Comparison of ENCODE assay signal across 19 cellular contexts in the genomic region with DNA sequence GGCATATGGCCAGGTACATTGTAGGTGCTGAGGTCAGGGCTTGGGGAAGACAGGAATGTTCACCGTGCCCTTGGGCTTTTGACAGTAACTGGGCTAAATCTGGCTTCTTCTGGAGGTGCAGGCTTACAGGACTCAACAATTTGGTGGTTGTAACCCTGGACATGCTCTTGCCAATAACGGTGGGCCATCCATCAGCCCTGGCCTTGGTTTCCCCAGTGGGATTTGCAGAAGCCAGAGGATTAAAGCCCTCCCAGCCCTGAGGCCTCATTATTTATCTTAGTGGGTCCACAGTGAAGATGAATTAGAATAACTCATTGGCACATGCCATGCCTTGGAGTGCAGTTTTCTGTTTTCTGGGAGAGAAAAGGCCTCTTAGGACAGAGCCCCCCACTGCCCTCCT. TPM values are rescaled to one million over a fixed set of nuclear protein-coding genes. Genes with fewer than 3 reads are reported as not detected.
DNase-seq lines count a peak whose midpoint lies in the region; ATAC-seq and TF ChIP-seq lines count a peak whose summit lies in the region.
"Had no signal": no experiment of that assay in that cellular context is flagged by ENCODE, and none has a peak within 500 bp of the region (broad histone marks: within the 10 kb centered on the region; RNA-seq: fewer than 3 reads in every experiment).

No MANE protein-coding gene starts in this region.

- peak overlapping the region; percentile 31; the same call in 1 of the 2 replicates for H3K23ac ChIP-seq in IMR-90 (ENCODE audit: low read depth, low read length)

- H4K5ac ChIP-seq in IMR-90 (ENCODE audit: low read depth, low read length), result no peak overlapping the region

- H3K14ac ChIP-seq in IMR-90 (replicated peaks; ENCODE audit: low read depth, low read length), result peak overlapping the region; percentile 10; the same call in 1 of the 2 replicates

- H2AFZ ChIP-seq in IMR-90 (replicated peaks; ENCODE audit: low read length, poor library complexity), result no peak overlapping the region

- POLR2A ChIA-PET in IMR-90 (lab: Charles Lee; ENCODE audit: unreplicated experiment), result no interaction called here

- no peak overlapping the region; the same call in 1 of the 2 replicates for H3K9ac ChIP-seq in IMR-90 (ENCODE audit: low read depth, low read length)

- no peak overlapping the region for H2BK5ac ChIP-seq in IMR-90 (ENCODE audit: low read depth, low read length, poor library complexity, severe bottlenecking)

- H2AK5ac ChIP-seq in IMR-90 (ENCODE audit: low read depth, low read length), result peak overlapping the region; percentile 48

- intact Hi-C loops in CD14-positive monocyte (cut with micrococcal nuclease) (no loop called here), IMR-90 (cut with micrococcal nuclease) (no loop called here), body of pancreas (cut with DNase I) (no loop called here)

- no peak overlapping the region for H3K27ac ChIP-seq in IMR-90 (ENCODE audit: insufficient read depth, low read length)
- no peak overlapping the region for H3K27ac ChIP-seq in body of pancreas
- H3K27ac ChIP-seq: gastroesophageal sphincter, lower lobe of right lung, thyroid gland had no signal

- H3K4me3 ChIP-seq in IMR-90 (ENCODE audit: insufficient read depth, low read depth, low read length), result no peak overlapping the region
- H3K4me3 ChIP-seq in body of pancreas, result no peak overlapping the region
- H3K4me3 ChIP-seq: gastroesophageal sphincter, lower lobe of right lung, thyroid gland had no signal

- peaks cover 68 to 93% of the 10 kb centered on the region in 2 experiments for H3K79me1 ChIP-seq in IMR-90 (ENCODE audit: low read depth in 1 of 2, low read length in 2 of 2)

- H4K8ac ChIP-seq in IMR-90 (ENCODE audit: low read depth in 2 of 2, low read length in 2 of 2), result peak overlapping the region in 1 of 2 experiments; percentile 76; a peak in 1 of 4 replicates

- H3K36me3 Mint-ChIP-seq in CD14-positive monocyte, result peaks cover 15 to 26% of the 10 kb centered on the region in 2 donors
- H3K36me3 Mint-ChIP-seq in activated T-helper 17 cell treated with anti-CD3 and anti-CD28 coated beads, Interleukin-2, amount 50 U/mL, for 72 hours (ENCODE audit: low read depth), result no peaks in the 10 kb centered on the region
- H3K36me3 Mint-ChIP-seq in natural killer cell treated with Interleukin-12 subunit alpha and Interleukin-12 subunit beta and Interleukin-15 and Interleukin-18, amount 100 ng/mL, for 72 hours, result peaks cover 19% of the 10 kb centered on the region

- in situ Hi-C loops in IMR-90 (cut with MboI; ENCODE audit: low sequenced_read_pairs), result no loop called here

- DNase-seq in CD14-positive monocyte (ENCODE audit: low spot score) (no peak), IMR-90 (no peak), NCI-H2171 treated with DMSO at 0.1 percent for 48 hours (lab: John Stamatoyannopoulos, UW) (no peak), body of pancreas (no peak)
- DNase-seq in natural killer cell treated with Interleukin-12 subunit alpha and Interleukin-12 subunit beta and Interleukin-15 and Interleukin-18, amount 100 ng/mL, for 72 hours (ENCODE audit: low spot score), result peak; percentile 2
- DNase-seq: activated CD4-positive, alpha-beta T cell treated with anti-CD3 and anti-CD28 coated beads for 48 hours; lower lobe of right lung; NCI-H1694 treated with DMSO at 0.1 percent for 48 hours; NCI-H748 treated with DMSO at 0.1 percent for 48 hours; retina; Right ventricle myocardium superior; stimulated activated CD4-positive, alpha-beta T cell treated with anti-CD3 and anti-CD28 coated beads, Interleukin-2, amount 100 ng/mL, for 48 hours; stimulated activated naive CD8-positive, alpha-beta T cell treated with anti-CD3 and anti-CD28 coated beads, Interleukin-15, Interleukin-2, amounts not matched to agents 100 U/mL and 50 U/mL, for 24 hours; thyroid gland had no signal

- H4K91ac ChIP-seq in IMR-90 (ENCODE audit: insufficient read depth, low read depth, low read length), result peak overlapping the region; percentile 44; the same call in 1 of the 2 replicates

- peaks cover 13% of the 10 kb centered on the region; the same call in 1 of the 2 replicates for H4K20me1 ChIP-seq in IMR-90 (ENCODE audit: insufficient read depth, low read length)

- H3K4me1 ChIP-seq in IMR-90 (ENCODE audit: control insufficient read depth, insufficient read depth, low read length) (peaks cover 38% of the 10 kb centered on the region), body of pancreas (peaks cover 18% of the 10 kb centered on the region)

- peaks cover 10 to 38% (median 29%) of the 10 kb centered on the region in 3 donors for H3K27me3 Mint-ChIP-seq in CD14-positive monocyte (ENCODE audit: low read depth in 3 of 3)
- peaks cover 17% of the 10 kb centered on the region for H3K27me3 Mint-ChIP-seq in activated T-helper 17 cell treated with anti-CD3 and anti-CD28 coated beads, Interleukin-2, amount 50 U/mL, for 72 hours
- H3K27me3 Mint-ChIP-seq in natural killer cell treated with Interleukin-12 subunit alpha and Interleukin-12 subunit beta and Interleukin-15 and Interleukin-18, amount 100 ng/mL, for 72 hours, result peaks cover 32 to 38% of the 10 kb centered on the region in 2 donors

- H3K56ac ChIP-seq in IMR-90 (ENCODE audit: extremely low read depth, insufficient read depth, low read length), result no peak overlapping the region

- peak overlapping the region; percentile 35; the same call in 1 of the 2 replicates for H2BK120ac ChIP-seq in IMR-90 (ENCODE audit: low read depth, low read length)

- TF ChIP-seq RAD21 in IMR-90 (IDR thresholded peaks at IDR 0.05; ENCODE audit: low read length), result no peak

- peak overlapping the region in 1 of 2 donors; percentile 70 for H3K4me3 Mint-ChIP-seq in CD14-positive monocyte
- H3K4me3 Mint-ChIP-seq in activated T-helper 17 cell treated with anti-CD3 and anti-CD28 coated beads, Interleukin-2, amount 50 U/mL, for 72 hours, result peak overlapping the region; percentile 51
- H3K4me3 Mint-ChIP-seq in natural killer cell treated with Interleukin-12 subunit alpha and Interleukin-12 subunit beta and Interleukin-15 and Interleukin-18, amount 100 ng/mL, for 72 hours, result peak overlapping the region; percentile 79

- H3K18ac ChIP-seq in IMR-90 (ENCODE audit: low read depth, low read length), result no peak overlapping the region; the same call in 1 of the 2 replicates

- no peak overlapping the region for H2AK9ac ChIP-seq in IMR-90 (replicated peaks; ENCODE audit: low read depth, low read length, poor library complexity)

- H3K9me1 ChIP-seq in IMR-90 (ENCODE audit: insufficient read depth, low read length), result peaks cover 65% of the 10 kb centered on the region

- H3K9me3 Mint-ChIP-seq in CD14-positive monocyte, result peaks cover 0 to 7% (median 3%) of the 10 kb centered on the region in 7 donors
- peaks cover 11% of the 10 kb centered on the region for H3K9me3 Mint-ChIP-seq in activated T-helper 17 cell treated with anti-CD3 and anti-CD28 coated beads, Interleukin-2, amount 50 U/mL, for 72 hours
- H3K9me3 Mint-ChIP-seq in natural killer cell treated with Interleukin-12 subunit alpha and Interleukin-12 subunit beta and Interleukin-15 and Interleukin-18, amount 100 ng/mL, for 72 hours, result peaks cover 3% of the 10 kb centered on the region

- dilution Hi-C loops in IMR-90 (cut with HindIII; ENCODE audit: low sequenced_read_pairs, unreplicated experiment), result no loop called here

- peak overlapping the region; percentile 35; the same call in 1 of the 2 replicates for H3K4ac ChIP-seq in IMR-90 (ENCODE audit: low read depth, low read length)

- no peak overlapping the region for H2BK20ac ChIP-seq in IMR-90 (ENCODE audit: low read depth, low read length)

- BruUV-seq in IMR-90 (replicated peaks; lab: Mats Ljungman, UMichigan), result no TSS peak

- ATAC-seq in IMR-90 (ENCODE audit: low read depth) (no peak), HG02884 (IDR thresholded peaks at IDR 0.05; ENCODE audit: unreplicated experiment) (no peak), GM21717 (IDR thresholded peaks at IDR 0.05; ENCODE audit: unreplicated experiment) (no peak), body of pancreas (no peak)
- ATAC-seq in activated T-helper 17 cell treated with anti-CD3 and anti-CD28 coated beads, Interleukin-2, amount 50 U/mL, for 72 hours (replicated peaks), result no peak
- no peak for ATAC-seq in natural killer cell treated with Interleukin-12 subunit alpha and Interleukin-12 subunit beta and Interleukin-15 and Interleukin-18, amount 100 ng/mL, for 72 hours
- ATAC-seq: gastroesophageal sphincter; stimulated activated naive CD8-positive, alpha-beta T cell treated with anti-CD3 and anti-CD28 coated beads, Interleukin-15, Interleukin-2, amounts not matched to agents 100 U/mL and 50 U/mL, for 24 hours had no signal

- H3K9me3 ChIP-seq in IMR-90 (ENCODE audit: control insufficient read depth, insufficient read depth, low read length) (no peaks in the 10 kb centered on the region), body of pancreas (no peaks in the 10 kb centered on the region)
- H3K9me3 ChIP-seq: gastroesophageal sphincter, lower lobe of right lung, thyroid gland had no signal

- peaks cover 73% of the 10 kb centered on the region for H3K4me1 Mint-ChIP-seq in CD14-positive monocyte
- peaks cover 55% of the 10 kb centered on the region for H3K4me1 Mint-ChIP-seq in activated T-helper 17 cell treated with anti-CD3 and anti-CD28 coated beads, Interleukin-2, amount 50 U/mL, for 72 hours
- peaks cover 65 to 76% of the 10 kb centered on the region in 2 donors for H3K4me1 Mint-ChIP-seq in natural killer cell treated with Interleukin-12 subunit alpha and Interleukin-12 subunit beta and Interleukin-15 and Interleukin-18, amount 100 ng/mL, for 72 hours (ENCODE audit: low read depth in 2 of 2)

- peak overlapping the region in 5 of 7 donors; percentile 41 to 80 (median 71) for H3K27ac Mint-ChIP-seq in CD14-positive monocyte
- no peak overlapping the region for H3K27ac Mint-ChIP-seq in activated T-helper 17 cell treated with anti-CD3 and anti-CD28 coated beads, Interleukin-2, amount 50 U/mL, for 72 hours
- peak overlapping the region; percentile 63 to 77 for H3K27ac Mint-ChIP-seq in natural killer cell treated with Interleukin-12 subunit alpha and Interleukin-12 subunit beta and Interleukin-15 and Interleukin-18, amount 100 ng/mL, for 72 hours
- H3K27ac Mint-ChIP-seq: activated T-helper 2 cell treated with anti-CD3 and anti-CD28 coated beads, Interferon-gamma antibody, Interleukin-2, Interleukin-4, amounts not matched to agents 10 μg/mL and 5 μg/mL and 100 μg/mL, durations not matched to agents 14 hours and 24 hours and 36 hours had no signal

- WGBS in IMR-90 (ENCODE audit: extremely low coverage in 2 of 2, insufficient read length in 1 of 2), 2 experiments, result 80% methylated on average over 1 of the region's 2 CpGs; no CpG with 5 or more reads in 1 of the 2 experiments
- 63% methylated on average over 2 of the region's 2 CpGs for WGBS in body of pancreas, 2 donors

- peak overlapping the region; percentile 52; the same call in 2 of the 3 replicates for H2BK15ac ChIP-seq in IMR-90 (ENCODE audit: low read depth, low read length)

- no peak overlapping the region for H3K4me2 ChIP-seq in IMR-90 (ENCODE audit: low read depth, low read length)

- H3K36me3 ChIP-seq in IMR-90 (ENCODE audit: control insufficient read depth, insufficient read depth, low read length) (no peaks in the 10 kb centered on the region), body of pancreas (replicated peaks in 1 of 2; ENCODE audit: insufficient read depth in 1 of 2, low read depth in 2 of 2) (no peaks in the 10 kb centered on the region)
- H3K36me3 ChIP-seq: gastroesophageal sphincter, lower lobe of right lung, thyroid gland had no signal

- TF ChIP-seq POLR2A in IMR-90 (IDR thresholded peaks at IDR 0.05; ENCODE audit: low read depth, low read length), result no peak
- TF ChIP-seq POLR2A in body of pancreas (IDR thresholded peaks at IDR 0.05), result no peak

- TF ChIP-seq CTCF in CD14-positive monocyte (IDR thresholded peaks at IDR 0.05) (no peak), IMR-90 (conservative IDR thresholded peaks at IDR 0.05; ENCODE audit: low read depth, low read length) (no peak), body of pancreas (IDR thresholded peaks at IDR 0.05) (no peak)

- H3K27me3 ChIP-seq in IMR-90 (ENCODE audit: control insufficient read depth, insufficient read depth, low read length), result no peaks in the 10 kb centered on the region
- H3K27me3 ChIP-seq in body of pancreas, result no peaks in the 10 kb centered on the region
- H3K27me3 ChIP-seq: gastroesophageal sphincter, thyroid gland had no signal

- CTCF ChIA-PET in IMR-90 (lab: Yijun Ruan, JAX), result interaction anchor here (0.6 kb wide), 1 partner anchor 273 kb away, joined by 4 read pairs; no protein-coding TSS in a partner anchor

RNA-seq across cellular contexts. Expression of a gene that starts 44.0 kb away (rescaled TPM):
- polyA plus RNA-seq in CD14-positive monocyte, result under 1 TPM; 0.39 to 0.47 TPM
- 1.1 and 1.3 TPM in 2 replicates for total RNA-seq in IMR-90 (2012; rRNA removed)
- polyA plus RNA-seq in IMR-90 (2012; rRNA removed), result 17.2 and 17.5 TPM in 2 replicates
- polyA plus RNA-seq in IMR-90 (2012; cell fraction: cytosol; rRNA removed), result 14.6 and 25.9 TPM in 2 replicates
- polyA plus RNA-seq in IMR-90 (2012; cell fraction: nucleus; rRNA removed; ENCODE audit: low replicate concordance), result 17.1 and 23.2 TPM in 2 replicates
- 1 to 10 TPM; 1.1 to 3.5 TPM for total RNA-seq in activated T-helper 17 cell treated with anti-CD3 and anti-CD28 coated beads, Interleukin-2, amount 50 U/mL, for 72 hours
- total RNA-seq in natural killer cell treated with Interleukin-12 subunit alpha and Interleukin-12 subunit beta and Interleukin-15 and Interleukin-18, amount 100 ng/mL, for 72 hours, result 1 to 10 TPM; 4.0 to 5.6 TPM
- total RNA-seq in body of pancreas, result 1 to 10 TPM; 1.8 to 2.0 TPM
